Comparison of ENCODE assay signal across 6 cellular contexts in the genomic region with DNA sequence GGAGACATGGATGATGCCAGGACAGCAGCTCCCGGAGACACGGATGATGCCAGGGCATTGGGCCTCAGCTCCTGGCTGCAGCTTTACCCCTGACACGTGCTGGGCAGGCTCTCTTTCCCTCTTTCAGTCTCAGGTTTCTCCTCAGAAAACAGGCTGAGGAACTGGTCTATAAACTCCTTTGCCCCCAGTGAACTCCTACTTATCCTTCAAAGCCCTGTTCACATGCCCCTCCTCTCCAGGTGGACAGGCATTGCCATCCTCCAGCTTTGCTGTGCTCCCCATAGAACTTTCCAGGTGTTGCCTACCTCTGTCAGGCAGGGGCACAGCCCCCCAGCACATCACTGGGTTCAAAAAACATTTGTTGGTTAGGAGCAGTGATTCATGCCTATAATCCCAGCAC.
DNase-seq lines count a peak whose midpoint lies in the region; ATAC-seq and TF ChIP-seq lines count a peak whose summit lies in the region.
"Not testable (repeated sequence)": the region's sequence is repeated elsewhere in the genome, so short reads cannot be mapped to it uniquely, and the experiment has no call there.

No MANE protein-coding gene starts in this region.

- not testable (repeated sequence) for H3K9me3 ChIP-seq in HEK293 (ENCODE audit: control insufficient read depth, insufficient read depth, low read depth, low read length); lower lobe of right lung; aorta (ENCODE audit: control insufficient read depth, low read length)

- not testable (repeated sequence) for H3K4me1 ChIP-seq in HEK293 (ENCODE audit: control insufficient read depth, insufficient read depth, low read length); lower lobe of right lung; aorta (ENCODE audit: control insufficient read depth in 1 of 2, insufficient read depth in 2 of 2, low read length in 2 of 2)

- H3K4me3 ChIP-seq in HEK293 (ENCODE audit: low read depth, low read length); lower lobe of right lung; aorta (ENCODE audit: low read length in 2 of 2): not testable (repeated sequence)

- CTCF ChIA-PET in HEK293 (lab: Yijun Ruan, JAX) = not testable (repeated sequence)

- DNase-seq in activated effector memory CD4-positive, alpha-beta T cell treated with anti-CD3 and anti-CD28 coated beads, Interleukin-2, amount 50 U/mL, for 16 hours = peak; percentile 27
- DNase-seq in cardiac septum (ENCODE audit: low spot score) (peak; percentile 20), lower lobe of right lung (peak; percentile 6), posterior vena cava (ENCODE audit: low spot score) (peak; percentile 18), aorta (peak; percentile 6 to 50)

- POLR2A ChIA-PET in HEK293 (lab: Yijun Ruan, JAX) = not testable (repeated sequence)

- H3K36me3 ChIP-seq in HEK293 (ENCODE audit: control insufficient read depth in 2 of 2, insufficient read depth in 1 of 2, low read length in 2 of 2); lower lobe of right lung; aorta (ENCODE audit: control insufficient read depth in 1 of 2, insufficient read depth in 2 of 2, low read length in 1 of 2): not testable (repeated sequence)

- H3K27ac ChIP-seq in HEK293 (ENCODE audit: extremely low read depth, low read depth, low read length); lower lobe of right lung; aorta (ENCODE audit: low read depth in 1 of 2, low read length in 2 of 2): not testable (repeated sequence)

- not testable (repeated sequence) for ATAC-seq in lower lobe of right lung; aorta (ENCODE audit: low FRiP score)

- intact Hi-C loops in cardiac septum (cut with DNase I); lower lobe of right lung (cut with DNase I); posterior vena cava (cut with DNase I); aorta (cut with DNase I): not testable (repeated sequence)

- not testable (repeated sequence) for H3K27me3 ChIP-seq in lower lobe of right lung (ENCODE audit: low read depth); aorta (ENCODE audit: control insufficient read depth in 1 of 2, insufficient read depth in 2 of 2, low read length in 1 of 2)

- WGBS in aorta, 2 donors = 90 to 100% methylated on average over 3 of the region's 3 CpGs

- not testable (repeated sequence) for TF ChIP-seq CTCF in HEK293 (tag by site-specific recombination; IDR thresholded peaks at IDR 0.05); lower lobe of right lung (IDR thresholded peaks at IDR 0.05)

TF ChIP-seq in HEK293, 187 proteins besides CTCF, POLR2A, EP300 and RAD21:
- peak; percentile 81 for TF ChIP-seq ZFP3 (tag by site-specific recombination; IDR thresholded peaks at IDR 0.05; ENCODE audit: low read depth)
